ENCODE assay signal across 28 cellular contexts in genomic region chr9:8106362-8106761, GRCh38.
"Had no signal": no experiment of that assay in that cellular context is flagged by ENCODE, and none has a peak within 500 bp of the region (broad histone marks: within the 10 kb centered on the region; RNA-seq: fewer than 3 reads in every experiment).

No MANE protein-coding gene starts in this region.

- H3K9ac ChIP-seq: parathyroid adenoma had no signal

- H3K27me3 ChIP-seq: ovary, right lobe of liver, sigmoid colon, thyroid gland, tibial nerve, upper lobe of left lung, vagina had no signal

- H3K9me3 Mint-ChIP-seq: stimulated activated effector memory CD8-positive, alpha-beta T cell treated with anti-CD3 and anti-CD28 coated beads, Interleukin-12 subunit alpha, Interleukin-12 subunit beta, amount 100 ng/mL, for 72 hours; stimulated activated naive CD8-positive, alpha-beta T cell treated with anti-CD3 and anti-CD28 coated beads, Interleukin-15, Interleukin-2, amounts not matched to agents 100 ng/mL and 50 ng/mL, for 24 hours had no signal

- DNase-seq: natural killer cell; occipital lobe; ovary; posterior cingulate gyrus; psoas muscle; right cardiac atrium; right lobe of liver; sigmoid colon; small intestine; stimulated activated CD4-positive, alpha-beta T cell treated with anti-CD3 and anti-CD28 coated beads, Interleukin-15, amount 100 ng/mL, for 24 hours; stimulated activated CD4-positive, alpha-beta T cell treated with anti-CD3 and anti-CD28 coated beads, Interleukin-2, amount 100 ng/mL, for 24 hours; stimulated activated CD4-positive, alpha-beta T cell treated with anti-CD3 and anti-CD28 coated beads, Interleukin-2, amount 100 ng/mL, for 48 hours; stimulated activated CD4-positive, alpha-beta T cell treated with anti-CD3 and anti-CD28 coated beads, Interleukin-4, amount 100 ng/mL, for 24 hours; stimulated activated naive B cell treated with anti-CD40 and anti-IgM and Interleukin-4, amounts not matched to agents 10 μg/mL and 1 μg/mL and 100 μg/mL, for 72 hours; stimulated activated naive CD4-positive, alpha-beta T cell treated with Interleukin-2 at 50 U/mL for 16 hours; stomach; thyroid gland; trophoblast cell; upper lobe of left lung had no signal

- H3K79me2 ChIP-seq: parathyroid adenoma had no signal

- H3K27ac ChIP-seq: ovary, parathyroid adenoma, psoas muscle, right lobe of liver, sigmoid colon, stomach, thoracic aorta, thyroid gland, tibial nerve, upper lobe of left lung, vagina had no signal

- H3K36me3 Mint-ChIP-seq: natural killer cell; stimulated activated effector memory CD8-positive, alpha-beta T cell treated with anti-CD3 and anti-CD28 coated beads, Interleukin-12 subunit alpha, Interleukin-12 subunit beta, amount 100 ng/mL, for 72 hours had no signal

- H3K4me3 Mint-ChIP-seq: natural killer cell; nephron; neural crest cell; stimulated activated effector memory CD8-positive, alpha-beta T cell treated with anti-CD3 and anti-CD28 coated beads, Interleukin-12 subunit alpha, Interleukin-12 subunit beta, amount 100 ng/mL, for 72 hours; stimulated activated naive B cell treated with anti-CD40 and anti-IgM and Interleukin-4, amounts not matched to agents 10 μg/mL and 1 μg/mL and 100 μg/mL, for 72 hours; stimulated activated naive CD8-positive, alpha-beta T cell treated with anti-CD3 and anti-CD28 coated beads, Interleukin-15, Interleukin-2, amounts not matched to agents 100 ng/mL and 50 ng/mL, for 24 hours had no signal

- H3K36me3 ChIP-seq: ovary, right lobe of liver, sigmoid colon, stomach, thoracic aorta, thyroid gland, tibial nerve, upper lobe of left lung, vagina had no signal

- H3K27me3 Mint-ChIP-seq: progenitor cell of endocrine pancreas; stimulated activated naive CD8-positive, alpha-beta T cell treated with anti-CD3 and anti-CD28 coated beads, Interleukin-15, Interleukin-2, amounts not matched to agents 100 ng/mL and 50 ng/mL, for 24 hours had no signal

- ATAC-seq: natural killer cell; psoas muscle; right cardiac atrium; right lobe of liver; stimulated activated effector memory CD8-positive, alpha-beta T cell treated with anti-CD3 and anti-CD28 coated beads, Interleukin-12 subunit alpha, Interleukin-12 subunit beta, amount 100 ng/mL, for 72 hours; stimulated activated naive B cell treated with anti-CD40 and anti-IgM and Interleukin-4, amounts not matched to agents 10 μg/mL and 1 μg/mL and 100 μg/mL, for 72 hours had no signal

- H2AFZ ChIP-seq: parathyroid adenoma had no signal

- H3K27ac Mint-ChIP-seq: natural killer cell; nephron; progenitor cell of endocrine pancreas; stimulated activated effector memory CD8-positive, alpha-beta T cell treated with anti-CD3 and anti-CD28 coated beads, Interleukin-12 subunit alpha, Interleukin-12 subunit beta, amount 100 ng/mL, for 72 hours; stimulated activated naive B cell treated with anti-CD40 and anti-IgM and Interleukin-4, amounts not matched to agents 10 μg/mL and 1 μg/mL and 100 μg/mL, for 72 hours; stimulated activated naive CD8-positive, alpha-beta T cell treated with anti-CD3 and anti-CD28 coated beads, Interleukin-15, Interleukin-2, amounts not matched to agents 100 ng/mL and 50 ng/mL, for 24 hours had no signal

- H3K4me1 Mint-ChIP-seq: natural killer cell; stimulated activated effector memory CD8-positive, alpha-beta T cell treated with anti-CD3 and anti-CD28 coated beads, Interleukin-12 subunit alpha, Interleukin-12 subunit beta, amount 100 ng/mL, for 72 hours had no signal

- H3K4me3 ChIP-seq: ovary, psoas muscle, right lobe of liver, sigmoid colon, stomach, thoracic aorta, thyroid gland, tibial nerve, upper lobe of left lung, vagina had no signal

- H3K4me1 ChIP-seq: parathyroid adenoma, psoas muscle, right lobe of liver, sigmoid colon, thyroid gland, tibial nerve, upper lobe of left lung, vagina had no signal

- H3K9me3 ChIP-seq: ovary, psoas muscle, right lobe of liver, sigmoid colon, stomach, thoracic aorta, thyroid gland, tibial nerve, upper lobe of left lung, vagina had no signal
